16 cellular contexts compared by ENCODE assay signal in genomic region chr22:20086101-20086599, GRCh38. TPM values are rescaled to one million over a fixed set of nuclear protein-coding genes. Genes with fewer than 3 reads are reported as not detected.
DNase-seq lines count a peak whose midpoint lies in the region; ATAC-seq, FAIRE-seq and TF ChIP-seq lines count a peak whose summit lies in the region.
"Had no signal": no experiment of that assay in that cellular context is flagged by ENCODE, and none has a peak within 500 bp of the region (broad histone marks: within the 10 kb centered on the region; RNA-seq: fewer than 3 reads in every experiment).

No MANE protein-coding gene starts in this region.

- H3K18ac ChIP-seq in H9 (ENCODE audit: insufficient read length, low read depth, low read length) (no peak overlapping the region), H1 (ENCODE audit: extremely low read depth, low read length) (no peak overlapping the region)

- H3K27me3 ChIP-seq in H9 (ENCODE audit: insufficient read depth, low read length) (no peaks in the 10 kb centered on the region), H1 (replicated peaks in 1 of 4; ENCODE audit: control insufficient read depth in 3 of 4, extremely low read depth in 1 of 4, insufficient read depth in 3 of 4, low read length in 3 of 4) (no peaks in the 10 kb centered on the region)

- no peak overlapping the region for H2AFZ ChIP-seq in H9 (ENCODE audit: low read length)
- no peak overlapping the region for H2AFZ ChIP-seq in H1 (ENCODE audit: low read length)

- H3K79me1 ChIP-seq in H9 (ENCODE audit: insufficient read depth, low read depth, low read length, poor library complexity, severe bottlenecking) (peaks cover 19% of the 10 kb centered on the region), H1 (ENCODE audit: low read depth, low read length) (peaks cover 33% of the 10 kb centered on the region)

- ATAC-seq in HG03039 (IDR thresholded peaks at IDR 0.05; ENCODE audit: unreplicated experiment): no peak
- no peak for ATAC-seq in activated CD4-positive, alpha-beta T cell treated with anti-CD3 and anti-CD28 coated beads for 36 hours

- H4K91ac ChIP-seq in H9 (ENCODE audit: insufficient read length, low read depth, low read length) (no peak overlapping the region), H1 (replicated peaks; ENCODE audit: insufficient read length, low read length) (no peak overlapping the region)

- no peaks in the 10 kb centered on the region for H3K9me3 Mint-ChIP-seq in CD14-positive monocyte
- no peaks in the 10 kb centered on the region for H3K9me3 Mint-ChIP-seq in H9
- H3K9me3 Mint-ChIP-seq in neural crest cell: no peaks in the 10 kb centered on the region
- no peaks in the 10 kb centered on the region for H3K9me3 Mint-ChIP-seq in activated CD4-positive, alpha-beta T cell treated with anti-CD3 and anti-CD28 coated beads for 36 hours (ENCODE audit: low read depth)

- peaks cover 2% of the 10 kb centered on the region; the same call in 1 of the 2 replicates for H3K4me1 ChIP-seq in H9 (ENCODE audit: insufficient read depth, low read length)
- H3K4me1 ChIP-seq in H1 (replicated peaks in 1 of 4; ENCODE audit: control insufficient read depth in 3 of 4, insufficient read depth in 4 of 4, low read length in 3 of 4): peaks cover 3 to 15% (median 7%) of the 10 kb centered on the region in 4 experiments; a peak in 6 of 7 replicates

- no peak overlapping the region for H2BK15ac ChIP-seq in H9 (ENCODE audit: low read depth, low read length)
- H2BK15ac ChIP-seq in H1 (ENCODE audit: low read length): no peak overlapping the region

- intact Hi-C loops in CD14-positive monocyte (cut with micrococcal nuclease): no loop called here
- intact Hi-C loops in activated CD4-positive, alpha-beta T cell treated with anti-CD3 and anti-CD28 coated beads for 36 hours (cut with DNase I, micrococcal nuclease): no loop called here

- peaks cover 49 to 56% (median 53%) of the 10 kb centered on the region in 4 experiments for H3K36me3 ChIP-seq in H1 (ENCODE audit: control insufficient read depth in 2 of 4, insufficient read depth in 4 of 4, low read length in 3 of 4)

- no CpG with 5 or more reads among the region's 24 CpGs for WGBS in H9 (ENCODE audit: extremely low coverage, insufficient read length, low lambda C conversion rate)
- WGBS in H1 (ENCODE audit: extremely low coverage in 1 of 2, insufficient coverage in 1 of 2, insufficient read length in 1 of 2, insufficient replicate concordance in 2 of 2, low coverage in 1 of 2, low lambda C conversion rate in 2 of 2, missing lambda C conversion rate in 1 of 2), 2 experiments: 96% methylated on average over 24 of the region's 24 CpGs; no CpG with 5 or more reads in 1 of the 2 experiments

- peak overlapping the region in 1 of 7 donors; percentile 44 for H3K27ac Mint-ChIP-seq in CD14-positive monocyte
- H3K27ac Mint-ChIP-seq in H9: peak overlapping the region in 2 of 3 experiments; percentile 54 to 86; a peak in 3 of 7 replicates
- H3K27ac Mint-ChIP-seq in neural crest cell (ENCODE audit: unreplicated experiment): no peak overlapping the region
- no peak overlapping the region for H3K27ac Mint-ChIP-seq in activated CD4-positive, alpha-beta T cell treated with anti-CD3 and anti-CD28 coated beads for 36 hours

- H4K5ac ChIP-seq in H9 (ENCODE audit: insufficient read length, low read depth, low read length) (no peak overlapping the region), H1 (ENCODE audit: insufficient read length, low read depth, low read length) (no peak overlapping the region)

- H2BK12ac ChIP-seq in H9 (ENCODE audit: insufficient read length, low read depth, low read length) (no peak overlapping the region), H1 (ENCODE audit: low read depth, low read length) (no peak overlapping the region)

- H2AK5ac ChIP-seq in H9 (ENCODE audit: insufficient read length, low read length): no peak overlapping the region
- no peak overlapping the region for H2AK5ac ChIP-seq in H1 (ENCODE audit: low read depth, low read length)

- no peak overlapping the region for H2BK20ac ChIP-seq in H9 (ENCODE audit: low read depth, low read length, poor library complexity, severe bottlenecking)
- H2BK20ac ChIP-seq in H1 (ENCODE audit: low read length): no peak overlapping the region

- DNase-seq in CD14-positive monocyte (ENCODE audit: low spot score) (peak; percentile 29), H9 (no peak), H1 (ENCODE audit: low read depth in 1 of 2, low spot score in 2 of 2) (no peak), neural crest cell (ENCODE audit: low read depth, low spot score) (no peak), mucosa of gallbladder (ENCODE audit: low spot score) (no peak), GF-D8 (lab: John Stamatoyannopoulos, UW) (no peak)
- DNase-seq in activated CD4-positive, alpha-beta T cell treated with anti-CD3 and anti-CD28 coated beads for 36 hours: no peak
- DNase-seq: C1 segment of cervical spinal cord, COR-L47, DMS153, MV-4-11, NCI-H187 treated with DMSO at 0.1 percent for 48 hours, NCI-H69, SHP77 treated with DMSO at 0.1 percent for 48 hours had no signal

- H3K4ac ChIP-seq in H9 (ENCODE audit: low read depth, low read length) (no peak overlapping the region), H1 (replicated peaks; ENCODE audit: insufficient read length, low read depth, low read length) (no peak overlapping the region)

- FAIRE-seq in H1 (lab: Jason Lieb, UNC): no peak

- POLR2A ChIA-PET in H1 (lab: Charles Lee; ENCODE audit: partially characterized antibody): interaction anchor here (1.0 to 29.4 kb wide), 5 partner anchors 10 to 38 kb away, joined by 3 to 598 read pairs (median 6); partner anchors contain the start of genes RANBP1 and TRMT2A
- POLR2A ChIA-PET in activated CD4-positive, alpha-beta T cell treated with anti-CD3 and anti-CD28 coated beads for 36 hours (lab: Charles Lee): interaction anchor here (0.7 kb wide), 1 partner anchor 121 kb away, joined by 4 read pairs; no protein-coding TSS in a partner anchor

- H4K20me1 ChIP-seq in H9 (ENCODE audit: control insufficient read depth, insufficient read depth, insufficient read length) (peaks cover 6% of the 10 kb centered on the region), H1 (replicated peaks in 1 of 2; ENCODE audit: control insufficient read depth in 1 of 2, insufficient read depth in 2 of 2, low read length in 2 of 2) (peaks cover 26 to 59% of the 10 kb centered on the region in 2 experiments)

- H3K4me1 Mint-ChIP-seq in CD14-positive monocyte (peaks cover 26% of the 10 kb centered on the region), H9 (peaks cover 35 to 40% of the 10 kb centered on the region in 2 experiments), neural crest cell (peaks cover 41% of the 10 kb centered on the region)
- peaks cover 38% of the 10 kb centered on the region for H3K4me1 Mint-ChIP-seq in activated CD4-positive, alpha-beta T cell treated with anti-CD3 and anti-CD28 coated beads for 36 hours

- H3K4me2 ChIP-seq in H9 (ENCODE audit: insufficient read depth, insufficient read length, low read length) (no peak overlapping the region), H1 (ENCODE audit: insufficient read depth in 1 of 2, low read depth in 2 of 2, low read length in 2 of 2) (no peak overlapping the region)

- TF ChIP-seq POLR2A in H1 (IDR thresholded peaks at IDR 0.05; ENCODE audit: control extremely low read depth in 1 of 2, low read depth in 2 of 2, low read length in 2 of 2): no peak

- H3K79me2 ChIP-seq in H9 (ENCODE audit: insufficient read depth, low read length) (peaks cover 28% of the 10 kb centered on the region), H1 (ENCODE audit: control insufficient read depth in 1 of 2, insufficient read depth in 2 of 2, low read length in 2 of 2) (peaks cover 21 to 62% of the 10 kb centered on the region in 2 experiments)

- no peak overlapping the region for H3K27ac ChIP-seq in H9 (ENCODE audit: insufficient read length, low read depth, low read length)
- H3K27ac ChIP-seq in H1 (ENCODE audit: low read depth, low read length): no peak overlapping the region

- no peak overlapping the region for H3K4me3 ChIP-seq in H1 (ENCODE audit: extremely low read depth in 1 of 4, insufficient read depth in 2 of 4, low read depth in 3 of 4, low read length in 4 of 4)
- H3K4me3 ChIP-seq: HAP-1 had no signal

- H3T11ph ChIP-seq in H9 (ENCODE audit: low read length): no peak overlapping the region

- no peak overlapping the region for H3K4me3 Mint-ChIP-seq in CD14-positive monocyte
- peak overlapping the region in 1 of 2 experiments; percentile 4; a peak in 2 of 5 replicates for H3K4me3 Mint-ChIP-seq in H9
- H3K4me3 Mint-ChIP-seq in neural crest cell: peak overlapping the region; percentile 1
- no peak overlapping the region for H3K4me3 Mint-ChIP-seq in activated CD4-positive, alpha-beta T cell treated with anti-CD3 and anti-CD28 coated beads for 36 hours

- H3K23me2 ChIP-seq in H9 (ENCODE audit: insufficient read length, low read depth, low read length, poor library complexity, severe bottlenecking): peaks cover 1% of the 10 kb centered on the region
- peaks cover 2% of the 10 kb centered on the region; the same call in 1 of the 2 replicates for H3K23me2 ChIP-seq in H1 (ENCODE audit: low read depth, low read length)

- no peak overlapping the region for H3K9ac ChIP-seq in H9 (ENCODE audit: extremely low read depth, insufficient read length, low read length)
- H3K9ac ChIP-seq in H1 (replicated peaks in 1 of 4; ENCODE audit: extremely low read depth in 1 of 4, low read depth in 3 of 4, low read length in 3 of 4): no peak overlapping the region

- H3K9me3 ChIP-seq in H9 (ENCODE audit: control insufficient read depth, low read depth, low read length) (no peaks in the 10 kb centered on the region), H1 (ENCODE audit: insufficient read depth in 2 of 2, low read depth in 1 of 2, low read length in 1 of 2) (no peaks in the 10 kb centered on the region)
- H3K9me3 ChIP-seq: HAP-1 had no signal

- H3K14ac ChIP-seq in H9 (ENCODE audit: insufficient read depth, low read length) (no peak overlapping the region), H1 (ENCODE audit: insufficient read length) (no peak overlapping the region)

- H4K8ac ChIP-seq in H9 (replicated peaks; ENCODE audit: insufficient read length, low read depth, low read length) (no peak overlapping the region), H1 (ENCODE audit: extremely low read depth, insufficient read depth, low read length) (peak overlapping the region; percentile 1; the same call in 1 of the 2 replicates)

- no peak for TF ChIP-seq CTCF in CD14-positive monocyte (IDR thresholded peaks at IDR 0.05)
- TF ChIP-seq CTCF in H9 (conservative IDR thresholded peaks at IDR 0.05): no peak
- TF ChIP-seq CTCF in H1 (IDR thresholded peaks at IDR 0.05; ENCODE audit: control extremely low read depth in 1 of 3, insufficient read depth in 1 of 3, low read depth in 1 of 3, low read length in 3 of 3): no peak
- no peak for TF ChIP-seq CTCF in neural crest cell (conservative IDR thresholded peaks at IDR 0.05)

- no peak overlapping the region for H2BK5ac ChIP-seq in H9 (ENCODE audit: insufficient read length, low read length)
- no peak overlapping the region for H2BK5ac ChIP-seq in H1 (ENCODE audit: low read depth, low read length)

- no peak overlapping the region for H2BK120ac ChIP-seq in H9 (ENCODE audit: low read depth, low read length, poor library complexity, severe bottlenecking)
- H2BK120ac ChIP-seq in H1 (replicated peaks; ENCODE audit: low read depth, low read length): no peak overlapping the region

- H3K23ac ChIP-seq in H9 (ENCODE audit: insufficient read length, low read depth, low read length): no peak overlapping the region
- no peak overlapping the region for H3K23ac ChIP-seq in H1 (ENCODE audit: insufficient read length)

- TF ChIP-seq RAD21 in H1 (IDR thresholded peaks at IDR 0.05 in 1 of 2, conservative IDR thresholded peaks at IDR 0.05 in 1 of 2; ENCODE audit: low read depth in 2 of 2, low read length in 2 of 2): no peak

- no peaks in the 10 kb centered on the region for H3K27me3 Mint-ChIP-seq in CD14-positive monocyte (ENCODE audit: low read depth in 3 of 3)
- no peaks in the 10 kb centered on the region for H3K27me3 Mint-ChIP-seq in H9 (ENCODE audit: low read depth)
- H3K27me3 Mint-ChIP-seq in neural crest cell (ENCODE audit: low read depth): no peaks in the 10 kb centered on the region
- H3K27me3 Mint-ChIP-seq in activated CD4-positive, alpha-beta T cell treated with anti-CD3 and anti-CD28 coated beads for 36 hours: no peaks in the 10 kb centered on the region

- H3K36me3 Mint-ChIP-seq in CD14-positive monocyte (peaks cover 61 to 65% of the 10 kb centered on the region in 2 donors), H9 (ENCODE audit: insufficient read depth in 1 of 3, low read depth in 3 of 3) (peaks cover 50 to 79% (median 73%) of the 10 kb centered on the region in 3 experiments; a peak in 6 of 7 replicates), neural crest cell (ENCODE audit: low read depth) (peaks cover 9% of the 10 kb centered on the region)
- peaks cover 49% of the 10 kb centered on the region for H3K36me3 Mint-ChIP-seq in activated CD4-positive, alpha-beta T cell treated with anti-CD3 and anti-CD28 coated beads for 36 hours (ENCODE audit: low read depth)

- H3K56ac ChIP-seq in H9 (ENCODE audit: insufficient read length, low read depth, low read length) (no peak overlapping the region), H1 (replicated peaks; ENCODE audit: insufficient read length, low read depth, low read length) (no peak overlapping the region)

- CTCF ChIA-PET in H1 (lab: Charles Lee; ENCODE audit: partially characterized antibody): interaction anchor here (0.8 to 4.3 kb wide), 15 partner anchors 10 to 134 kb away, joined by 3 to 18 read pairs (median 8); partner anchors contain the start of gene RANBP1
- CTCF ChIA-PET in activated CD4-positive, alpha-beta T cell treated with anti-CD3 and anti-CD28 coated beads for 36 hours (lab: Charles Lee): interaction anchor here (0.5 to 1.2 kb wide), 4 partner anchors 14 to 237 kb away, joined by 3 read pairs; no protein-coding TSS in a partner anchor

- TF ChIP-seq EP300 in H1 (IDR thresholded peaks at IDR 0.05; ENCODE audit: borderline replicate concordance in 1 of 2, low read depth in 2 of 2, low read length in 2 of 2): no peak

RNA-seq across cellular contexts. Expression of gene DGCR8, which starts 6.1 kb away (rescaled TPM):
- polyA plus RNA-seq in CD14-positive monocyte (1 to 10 TPM; 1.2 to 1.4 TPM), H1 (2011; rRNA removed) (23.7 and 42.5 TPM in 2 replicates)
- total RNA-seq in H9 (2021) (71.2 and 74.5 TPM in 2 replicates), neural crest cell (86.3 and 86.5 TPM in 2 replicates), mucosa of gallbladder (38.2 TPM)
- 42.3 and 43.7 TPM in 2 replicates for total RNA-seq in H1 (2021; fragmentation: NEBNext Ultra II Directional; extraction: Animal tissue kit (Norgen Biotek cat#: 25700))
- 36.9 TPM for polyA plus RNA-seq in H1 (2011; cell fraction: cytosol; rRNA removed)
- 172 TPM for polyA plus RNA-seq in H1 (2011; cell fraction: nucleus; rRNA removed)
- 33.0 to 43.7 TPM (median 38.6 TPM) in 4 replicates for polyA plus RNA-seq in H1 (2012, experiment 1 of 2)
- 12.7 TPM for polyA plus RNA-seq in H1 (2012, experiment 2 of 2)
- 26.6 TPM for polyA plus RNA-seq in H1 (2013, experiment 1 of 2)
- 22.8 TPM for polyA plus RNA-seq in H1 (2013, experiment 2 of 2)
- 31.8 and 33.0 TPM in 2 replicates for polyA minus RNA-seq in H1 (2011; rRNA and poly(A)+ RNA removed)
- 26.9 TPM for polyA minus RNA-seq in H1 (2011; cell fraction: cytosol; rRNA and poly(A)+ RNA removed)
- polyA minus RNA-seq in H1 (2011; cell fraction: nucleus; rRNA and poly(A)+ RNA removed): 60.0 TPM
- total RNA-seq in activated CD4-positive, alpha-beta T cell treated with anti-CD3 and anti-CD28 coated beads for 36 hours: 10 to 100 TPM; 31.8 to 32.3 TPM

RNA-seq across cellular contexts. Expression of gene RANBP1, which starts 29.8 kb away (rescaled TPM):
- 10 to 100 TPM; 45.0 to 47.4 TPM for polyA plus RNA-seq in CD14-positive monocyte
- total RNA-seq in H9 (2021): 522 and 531 TPM in 2 replicates
- 484 and 495 TPM in 2 replicates for total RNA-seq in H1 (2021; fragmentation: NEBNext Ultra II Directional; extraction: Animal tissue kit (Norgen Biotek cat#: 25700))
- polyA plus RNA-seq in H1 (2011; rRNA removed): 343 and 465 TPM in 2 replicates
- 587 TPM for polyA plus RNA-seq in H1 (2011; cell fraction: cytosol; rRNA removed)
- polyA plus RNA-seq in H1 (2011; cell fraction: nucleus; rRNA removed): 423 TPM
- polyA plus RNA-seq in H1 (2012, experiment 1 of 2): 421 to 441 TPM (median 430 TPM) in 4 replicates
- 333 TPM for polyA plus RNA-seq in H1 (2012, experiment 2 of 2)
- 541 TPM for polyA plus RNA-seq in H1 (2013, experiment 1 of 2)
- 525 TPM for polyA plus RNA-seq in H1 (2013, experiment 2 of 2)
- polyA minus RNA-seq in H1 (2011; rRNA and poly(A)+ RNA removed): 220 and 269 TPM in 2 replicates
- 274 TPM for polyA minus RNA-seq in H1 (2011; cell fraction: cytosol; rRNA and poly(A)+ RNA removed)
- 169 TPM for polyA minus RNA-seq in H1 (2011; cell fraction: nucleus; rRNA and poly(A)+ RNA removed)
- 469 and 489 TPM in 2 replicates for total RNA-seq in neural crest cell
- 62.6 TPM for total RNA-seq in mucosa of gallbladder
- total RNA-seq in activated CD4-positive, alpha-beta T cell treated with anti-CD3 and anti-CD28 coated beads for 36 hours: 100 to 1,000 TPM; 402 to 506 TPM

RNA-seq across cellular contexts. Expression of gene TRMT2A, which starts 30.9 kb away (rescaled TPM):
- 10 to 100 TPM; 20.1 to 23.5 TPM for polyA plus RNA-seq in CD14-positive monocyte
- total RNA-seq in H9 (2021): 58.2 and 65.0 TPM in 2 replicates
- 44.9 and 47.9 TPM in 2 replicates for total RNA-seq in H1 (2021; fragmentation: NEBNext Ultra II Directional; extraction: Animal tissue kit (Norgen Biotek cat#: 25700))
- 50.3 and 73.2 TPM in 2 replicates for polyA plus RNA-seq in H1 (2011; rRNA removed)
- 65.7 TPM for polyA plus RNA-seq in H1 (2011; cell fraction: cytosol; rRNA removed)
- 307 TPM for polyA plus RNA-seq in H1 (2011; cell fraction: nucleus; rRNA removed)
- polyA plus RNA-seq in H1 (2012, experiment 1 of 2): 45.4 to 62.4 TPM (median 53.1 TPM) in 4 replicates
- polyA plus RNA-seq in H1 (2012, experiment 2 of 2): 32.7 TPM
- polyA plus RNA-seq in H1 (2013, experiment 1 of 2): 36.2 TPM
- polyA plus RNA-seq in H1 (2013, experiment 2 of 2): 32.7 TPM
- 23.1 and 26.5 TPM in 2 replicates for polyA minus RNA-seq in H1 (2011; rRNA and poly(A)+ RNA removed)
- 46.8 TPM for polyA minus RNA-seq in H1 (2011; cell fraction: cytosol; rRNA and poly(A)+ RNA removed)
- 94.9 TPM for polyA minus RNA-seq in H1 (2011; cell fraction: nucleus; rRNA and poly(A)+ RNA removed)
- total RNA-seq in neural crest cell: 75.1 and 77.7 TPM in 2 replicates
- total RNA-seq in mucosa of gallbladder: 67.1 TPM
- total RNA-seq in activated CD4-positive, alpha-beta T cell treated with anti-CD3 and anti-CD28 coated beads for 36 hours: 10 to 100 TPM; 84.4 to 85.9 TPM

RNA-seq across cellular contexts. Expression of gene ZDHHC8, which starts 45.5 kb away (rescaled TPM):
- polyA plus RNA-seq in CD14-positive monocyte: 1 to 10 TPM in 1 of 2 donors, under 1 TPM in 1; 0.73 to 1.1 TPM
- 47.3 and 51.7 TPM in 2 replicates for total RNA-seq in H9 (2021)
- total RNA-seq in H1 (2021; fragmentation: NEBNext Ultra II Directional; extraction: Animal tissue kit (Norgen Biotek cat#: 25700)): 64.0 and 65.6 TPM in 2 replicates
- 18.6 and 44.4 TPM in 2 replicates for polyA plus RNA-seq in H1 (2011; rRNA removed)
- 21.0 TPM for polyA plus RNA-seq in H1 (2011; cell fraction: cytosol; rRNA removed)
- polyA plus RNA-seq in H1 (2011; cell fraction: nucleus; rRNA removed): 143 TPM
- 17.5 to 48.9 TPM (median 42.8 TPM) in 4 replicates for polyA plus RNA-seq in H1 (2012, experiment 1 of 2)
- 14.6 TPM for polyA plus RNA-seq in H1 (2012, experiment 2 of 2)
- 55.6 TPM for polyA plus RNA-seq in H1 (2013, experiment 1 of 2)
- 52.7 TPM for polyA plus RNA-seq in H1 (2013, experiment 2 of 2)
- polyA minus RNA-seq in H1 (2011; rRNA and poly(A)+ RNA removed): 8.0 and 13.3 TPM in 2 replicates
- polyA minus RNA-seq in H1 (2011; cell fraction: cytosol; rRNA and poly(A)+ RNA removed): 22.4 TPM
- polyA minus RNA-seq in H1 (2011; cell fraction: nucleus; rRNA and poly(A)+ RNA removed): 26.6 TPM
- total RNA-seq in neural crest cell: 82.1 and 98.9 TPM in 2 replicates
- total RNA-seq in mucosa of gallbladder: 64.8 TPM
- 10 to 100 TPM; 47.7 to 49.8 TPM for total RNA-seq in activated CD4-positive, alpha-beta T cell treated with anti-CD3 and anti-CD28 coated beads for 36 hours

Comparison
In these comparisons a context has a peak if more than half of its experiments do, and no peak if none do; other contexts are left out.
1. H3K27ac Mint-ChIP-seq: peak in H9 (2 of 3); none in neural crest cell (single experiment) and activated CD4-positive, alpha-beta T cell treated with anti-CD3 and anti-CD28 coated beads for 36 hours (single experiment).